In genomic region chr10:108443636-108444035, GRCh38 we compare ENCODE assay signal across 19 cellular contexts.
DNase-seq lines count a peak whose midpoint lies in the region; ATAC-seq and TF ChIP-seq lines count a peak whose summit lies in the region.
"Had no signal": no experiment of that assay in that cellular context is flagged by ENCODE, and none has a peak within 500 bp of the region (broad histone marks: within the 10 kb centered on the region; RNA-seq: fewer than 3 reads in every experiment).

No MANE protein-coding gene starts in this region.

- no peaks in the 10 kb centered on the region for H3K27me3 ChIP-seq in ascending aorta
- H3K27me3 ChIP-seq: uterus had no signal

- H3K9me3 ChIP-seq in ascending aorta: no peaks in the 10 kb centered on the region
- H3K9me3 ChIP-seq: uterus had no signal

- no peak overlapping the region for H3K4me3 ChIP-seq in ascending aorta
- H3K4me3 ChIP-seq: GM23338, uterus had no signal

- peak; percentile 83 for ATAC-seq in GM19324 (IDR thresholded peaks at IDR 0.05; ENCODE audit: low FRiP score, unreplicated experiment)
- peak; percentile 80 for ATAC-seq in GM21825 (IDR thresholded peaks at IDR 0.05; ENCODE audit: unreplicated experiment)
- peak; percentile 86 for ATAC-seq in HG03175 (IDR thresholded peaks at IDR 0.05; ENCODE audit: unreplicated experiment)
- ATAC-seq in GM19328 (IDR thresholded peaks at IDR 0.05; ENCODE audit: unreplicated experiment): no peak
- ATAC-seq: GM23338, left cardiac atrium had no signal

- TF ChIP-seq CTCF in GM13977 (IDR thresholded peaks at IDR 0.05; ENCODE audit: extremely low read depth, insufficient read depth, missing control alignments): no peak
- no peak for TF ChIP-seq CTCF in ascending aorta (IDR thresholded peaks at IDR 0.05)

- no peak overlapping the region for H3K27ac ChIP-seq in ascending aorta
- H3K27ac ChIP-seq: HL-60, RWPE1, uterus had no signal

- intact Hi-C loops in ascending aorta (cut with DNase I): no loop called here

- in situ Hi-C loops in GM13977 (cut with MboI; ENCODE audit: low pct_unique_long_range_greater_than_20kb, low sequenced_read_pairs, unreplicated experiment): no loop called here

- H3K4me1 ChIP-seq in ascending aorta: no peaks in the 10 kb centered on the region
- H3K4me1 ChIP-seq: uterus had no signal

- no peaks in the 10 kb centered on the region for H3K36me3 ChIP-seq in ascending aorta
- H3K36me3 ChIP-seq: uterus had no signal

- DNase-seq in GM13977 (ENCODE audit: low spot score): no peak
- no peak for DNase-seq in ascending aorta (ENCODE audit: low spot score in 2 of 2)
- DNase-seq in activated CD8-positive, alpha-beta memory T cell treated with anti-CD3 and anti-CD28 coated beads for 24 hours: no peak
- DNase-seq: activated CD4-positive, alpha-beta T cell treated with anti-CD3 and anti-CD28 coated beads for 48 hours; activated CD8-positive, alpha-beta memory T cell treated with anti-CD3 and anti-CD28 coated beads, Interleukin-2, amount 50 U/mL, for 48 hours; activated effector memory CD4-positive, alpha-beta T cell treated with anti-CD3 and anti-CD28 coated beads, Interleukin-2, amount 50 U/mL, for 16 hours; foreskin melanocyte; left cardiac atrium; NCI-H187; NCI-H345; stimulated activated CD4-positive, alpha-beta T cell treated with anti-CD3 and anti-CD28 coated beads, Interleukin-2, amount 100 ng/mL, for 24 hours; uterus had no signal
